Comparison of ENCODE assay signal across 8 cellular contexts in genomic region chrX:1582686-1583437, GRCh38. TPM values are rescaled to one million over a fixed set of nuclear protein-coding genes. Genes with fewer than 3 reads are reported as not detected.
DNase-seq lines count a peak whose midpoint lies in the region; ATAC-seq and TF ChIP-seq lines count a peak whose summit lies in the region.

No MANE protein-coding gene starts in this region.

- H3K4me3 ChIP-seq in neuronal stem cell (ENCODE audit: low read length in 2 of 2), result no peak overlapping the region
- H3K4me3 ChIP-seq in testis, result no peak overlapping the region

- no peak overlapping the region for H3K4ac ChIP-seq in neuronal stem cell (ENCODE audit: low read length)

- H3K18ac ChIP-seq in neuronal stem cell (ENCODE audit: low read length), result no peak overlapping the region

- DNase-seq in H4 (ENCODE audit: low spot score), result peak; percentile 86
- peak; percentile 80 for DNase-seq in NOMO-1 treated with DMSO at 0.1 percent for 48 hours (lab: John Stamatoyannopoulos, UW; ENCODE audit: unreplicated experiment)
- peak; percentile 45 for DNase-seq in activated T-cell treated with anti-CD3 and anti-CD28 coated beads, Interleukin-2, amount 50 U/mL, for 4 hours
- no peak for DNase-seq in neuronal stem cell (ENCODE audit: low spot score)
- DNase-seq in GOT3 (lab: John Stamatoyannopoulos, UW), result no peak
- DNase-seq in testis, result no peak
- no peak for DNase-seq in cerebellar cortex (ENCODE audit: low spot score)

- no peak overlapping the region for H2BK15ac ChIP-seq in neuronal stem cell (ENCODE audit: low read length)

- intact Hi-C loops in testis (cut with DNase I; ENCODE audit: low total_unique reads), result no loop called here

- no peaks in the 10 kb centered on the region for H3K27me3 Mint-ChIP-seq in activated T-cell treated with anti-CD3 and anti-CD28 coated beads, Interleukin-2, amount 50 U/mL, for 4 hours (ENCODE audit: low read depth)

- H3K23ac ChIP-seq in neuronal stem cell (ENCODE audit: low read depth, low read length, poor library complexity), result no peak overlapping the region

- H3K4me1 ChIP-seq in neuronal stem cell (ENCODE audit: control insufficient read depth in 2 of 2, insufficient read depth in 1 of 2, low read depth in 1 of 2, low read length in 2 of 2) (no peaks in the 10 kb centered on the region), testis (no peaks in the 10 kb centered on the region)

- peak; percentile 81 to 89 for ATAC-seq in activated T-cell treated with anti-CD3 and anti-CD28 coated beads, Interleukin-2, amount 50 U/mL, for 4 hours

- no peaks in the 10 kb centered on the region for H3K9me3 ChIP-seq in neuronal stem cell (replicated peaks in 1 of 2; ENCODE audit: control insufficient read depth in 2 of 2, insufficient read depth in 1 of 2, low read depth in 1 of 2, low read length in 2 of 2)
- H3K9me3 ChIP-seq in testis, result no peaks in the 10 kb centered on the region

- no CpG with 5 or more reads among the region's 27 CpGs for WGBS in neuronal stem cell (ENCODE audit: extremely low coverage in 2 of 2, insufficient read length in 2 of 2, insufficient replicate concordance in 1 of 2), 2 donors
- 35 to 45% methylated on average over 26 to 27 of the region's 27 CpGs for WGBS in testis, 2 donors

- no peaks in the 10 kb centered on the region for H3K27me3 ChIP-seq in neuronal stem cell (ENCODE audit: control insufficient read depth in 3 of 3, insufficient read depth in 3 of 3, low read depth in 1 of 3, low read length in 3 of 3)
- H3K27me3 ChIP-seq in testis, result no peaks in the 10 kb centered on the region

- no peaks in the 10 kb centered on the region for H3K36me3 Mint-ChIP-seq in activated T-cell treated with anti-CD3 and anti-CD28 coated beads, Interleukin-2, amount 50 U/mL, for 4 hours (ENCODE audit: insufficient read depth)

- H2BK120ac ChIP-seq in neuronal stem cell (ENCODE audit: low read depth, low read length), result no peak overlapping the region

- no peak overlapping the region for H3K27ac ChIP-seq in neuronal stem cell (replicated peaks; ENCODE audit: low read length)
- no peak overlapping the region for H3K27ac ChIP-seq in testis

- H3K14ac ChIP-seq in neuronal stem cell (ENCODE audit: low read length), result no peak overlapping the region

- peak overlapping the region; percentile 56 for H3K4me3 Mint-ChIP-seq in activated T-cell treated with anti-CD3 and anti-CD28 coated beads, Interleukin-2, amount 50 U/mL, for 4 hours

- no peaks in the 10 kb centered on the region for H3K79me1 ChIP-seq in neuronal stem cell (ENCODE audit: low read depth, low read length)

- H2AFZ ChIP-seq in neuronal stem cell (ENCODE audit: low read length), result peak overlapping the region; percentile 49

- H4K8ac ChIP-seq in neuronal stem cell (ENCODE audit: low read depth, low read length), result no peak overlapping the region

- H3K36me3 ChIP-seq in neuronal stem cell (replicated peaks in 1 of 2; ENCODE audit: control insufficient read depth in 2 of 2, insufficient read depth in 2 of 2, low read length in 2 of 2) (no peaks in the 10 kb centered on the region), testis (ENCODE audit: low read depth, missing control alignments) (no peaks in the 10 kb centered on the region)

- H3K4me1 Mint-ChIP-seq in activated T-cell treated with anti-CD3 and anti-CD28 coated beads, Interleukin-2, amount 50 U/mL, for 4 hours (ENCODE audit: low read depth), result peaks cover 26% of the 10 kb centered on the region

- no peak overlapping the region for H2AK5ac ChIP-seq in neuronal stem cell (ENCODE audit: low read depth, low read length)

- no peaks in the 10 kb centered on the region for H3K9me3 Mint-ChIP-seq in activated T-cell treated with anti-CD3 and anti-CD28 coated beads, Interleukin-2, amount 50 U/mL, for 4 hours

- H2BK5ac ChIP-seq in neuronal stem cell (ENCODE audit: low read length), result no peak overlapping the region

- H2BK12ac ChIP-seq in neuronal stem cell (ENCODE audit: low read length), result no peak overlapping the region

- no peak overlapping the region for H4K91ac ChIP-seq in neuronal stem cell (ENCODE audit: low read depth, low read length, poor library complexity)

- no peak overlapping the region for H3K9ac ChIP-seq in neuronal stem cell (ENCODE audit: low read depth, low read length, poor library complexity)

- TF ChIP-seq POLR2A in testis (IDR thresholded peaks at IDR 0.05), result no peak

- H3K4me2 ChIP-seq in neuronal stem cell (ENCODE audit: insufficient read depth, low read length, poor library complexity, severe bottlenecking), result no peak overlapping the region

- TF ChIP-seq CTCF in GM12872 (IDR thresholded peaks at IDR 0.05; ENCODE audit: insufficient read depth, low read depth, low read length) (0 out of 3 replicates have a peak, but pooled peaks have one; percentile 8), testis (IDR thresholded peaks at IDR 0.05) (no peak)

RNA-seq across cellular contexts. Expression of gene AKAP17A, which starts 8.5 kb away (rescaled TPM):
- total RNA-seq in H4 (2014; rRNA removed; shearing (Covaris generic)), result 12.7 and 13.5 TPM in 2 replicates
- 10 to 100 TPM; 56.3 to 62.6 (median 60.6) TPM for total RNA-seq in activated T-cell treated with anti-CD3 and anti-CD28 coated beads, Interleukin-2, amount 50 U/mL, for 4 hours
- 24.9 TPM for polyA plus RNA-seq in neuronal stem cell (2013, experiment 1 of 2)
- 23.8 TPM for polyA plus RNA-seq in neuronal stem cell (2013, experiment 2 of 2)
- 100 to 1,000 TPM; 108 to 113 TPM for total RNA-seq in testis
- 39.7 TPM for polyA plus RNA-seq in testis (ENCODE audit: insufficient read depth, low read depth, low replicate concordance)

RNA-seq across cellular contexts. Expression of gene ASMT, which starts 32.0 kb away (rescaled TPM):
- total RNA-seq in H4 (2014; rRNA removed; shearing (Covaris generic)), result not detected in 2 replicates
- under 1 TPM in 1 of 3 donors, not detected in 2; 0.48 TPM for total RNA-seq in activated T-cell treated with anti-CD3 and anti-CD28 coated beads, Interleukin-2, amount 50 U/mL, for 4 hours
- polyA plus RNA-seq in neuronal stem cell (2013, experiment 1 of 2), result not detected
- polyA plus RNA-seq in neuronal stem cell (2013, experiment 2 of 2), result 0.06 TPM
- total RNA-seq in testis, result under 1 TPM; 0.37 to 0.55 TPM
- not detected for polyA plus RNA-seq in testis (ENCODE audit: insufficient read depth, low read depth, low replicate concordance)

RNA-seq across cellular contexts. Expression of gene P2RY8, which starts 45.9 kb away (rescaled TPM):
- 0.25 TPM in 1 of 2 replicates, not detected in the other for total RNA-seq in H4 (2014; rRNA removed; shearing (Covaris generic))
- total RNA-seq in activated T-cell treated with anti-CD3 and anti-CD28 coated beads, Interleukin-2, amount 50 U/mL, for 4 hours, result 10 to 100 TPM; 14.4 to 22.2 (median 18.4) TPM
- polyA plus RNA-seq in neuronal stem cell (2013, experiment 1 of 2), result 0.26 TPM
- 0.29 TPM for polyA plus RNA-seq in neuronal stem cell (2013, experiment 2 of 2)
- under 1 TPM; 0.24 to 0.50 TPM for total RNA-seq in testis
- polyA plus RNA-seq in testis (ENCODE audit: insufficient read depth, low read depth, low replicate concordance), result 1.1 TPM

Comparison
In these comparisons a context has a peak if more than half of its experiments do, and no peak if none do; other contexts are left out.
1. DNase-seq: peak in H4 (single experiment), NOMO-1 treated with DMSO at 0.1 percent for 48 hours (single experiment) and activated T-cell treated with anti-CD3 and anti-CD28 coated beads, Interleukin-2, amount 50 U/mL, for 4 hours (single experiment); none in neuronal stem cell (single experiment), GOT3 (single experiment), testis (single experiment) and cerebellar cortex (single experiment).
2. RNA of gene P2RY8, which starts 45.9 kb away (total RNA-seq): 14.4 to 22.2 TPM in activated T-cell treated with anti-CD3 and anti-CD28 coated beads, Interleukin-2, amount 50 U/mL, for 4 hours; 0.24 to 0.50 TPM in testis and 0.25 TPM in H4; every median in the first group is over 10 times any median in the second.